ENCODE assay signal across 33 cellular contexts in the genomic region with DNA sequence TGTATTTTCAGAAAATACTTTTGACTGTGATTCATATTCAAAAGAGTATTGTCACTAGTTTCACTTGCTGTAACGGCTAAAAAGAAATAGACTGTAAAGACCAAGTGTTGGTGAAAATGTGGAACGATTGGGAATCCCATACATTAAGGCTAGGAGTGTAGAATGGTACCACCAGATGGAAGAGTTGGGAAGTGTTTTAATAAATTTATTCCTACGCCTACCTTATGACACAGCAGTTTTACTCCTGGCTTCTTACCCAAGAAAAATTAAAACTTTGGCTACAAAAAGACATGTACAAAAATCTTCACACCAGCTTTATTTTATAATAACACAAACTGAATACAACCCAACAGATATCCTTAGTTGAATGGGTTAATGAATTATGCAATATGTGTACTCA.
"Had no signal": no experiment of that assay in that cellular context is flagged by ENCODE, and none has a peak within 500 bp of the region (broad histone marks: within the 10 kb centered on the region; RNA-seq: fewer than 3 reads in every experiment).

No MANE protein-coding gene starts in this region.

- DNase-seq: activated CD4-positive, alpha-beta memory T cell treated with anti-CD3 and anti-CD28 coated beads for 36 hours; activated CD4-positive, alpha-beta T cell treated with anti-CD3 and anti-CD28 coated beads, Interleukin-2, amount 10 ng/mL, durations not matched to agents 24 days and 14 days; activated CD8-positive, alpha-beta memory T cell treated with anti-CD3 and anti-CD28 coated beads, Interleukin-2, amount 50 U/mL, for 4 hours; activated effector memory CD4-positive, alpha-beta T cell treated with anti-CD3 and anti-CD28 coated beads, Interleukin-2, amount 50 U/mL, for 16 hours; activated naive CD4-positive, alpha-beta T cell treated with anti-CD3 and anti-CD28 coated beads for 36 hours; activated naive CD8-positive, alpha-beta T cell treated with anti-CD3 and anti-CD28 coated beads for 36 hours; activated T-cell treated with anti-CD3 and anti-CD28 coated beads, Interleukin-2, amount 50 U/mL, for 1 hour; adrenal gland; aorta; cortex of kidney; effector memory CD8-positive, alpha-beta T cell; erythroblast; head of caudate nucleus; hippocampal formation; kidney; left colon; mammary epithelial cell; nephron progenitor cell; pancreas; psoas muscle; stimulated activated CD4-positive, alpha-beta T cell treated with anti-CD3 and anti-CD28 coated beads, Interleukin-15, amount 100 ng/mL, for 24 hours; stimulated activated CD4-positive, alpha-beta T cell treated with anti-CD3 and anti-CD28 coated beads, Interleukin-2, amount 100 ng/mL, for 24 hours; stimulated activated naive B cell treated with anti-CD40 and anti-IgM and Interleukin-4, amounts not matched to agents 10 μg/mL and 1 μg/mL and 100 μg/mL, for 72 hours; stomach; T1000; tibial artery; upper lobe of right lung; WERI-Rb-1 had no signal

- H3K27me3 Mint-ChIP-seq: activated CD4-positive, alpha-beta memory T cell treated with anti-CD3 and anti-CD28 coated beads for 36 hours; activated CD4-positive, alpha-beta T cell treated with anti-CD3 and anti-CD28 coated beads, Interleukin-2, amount 10 ng/mL, durations not matched to agents 24 days and 14 days; activated naive CD8-positive, alpha-beta T cell treated with anti-CD3 and anti-CD28 coated beads for 36 hours; brain; effector memory CD8-positive, alpha-beta T cell; stimulated activated naive B cell treated with anti-CD40 and anti-IgM and Interleukin-4, amounts not matched to agents 10 μg/mL and 1 μg/mL and 100 μg/mL, for 72 hours had no signal

- H3K9me3 ChIP-seq: adrenal gland, pancreas, psoas muscle, right atrium auricular region, stomach, suprapubic skin, tibial artery, upper lobe of right lung had no signal

- H3K9me3 Mint-ChIP-seq: activated naive CD8-positive, alpha-beta T cell treated with anti-CD3 and anti-CD28 coated beads for 36 hours; brain; nephron progenitor cell; stimulated activated naive B cell treated with anti-CD40 and anti-IgM and Interleukin-4, amounts not matched to agents 10 μg/mL and 1 μg/mL and 100 μg/mL, for 72 hours had no signal

- H3K27me3 ChIP-seq: adrenal gland, pancreas, right atrium auricular region, stomach, suprapubic skin, tibial artery, upper lobe of right lung had no signal

- H3K36me3 Mint-ChIP-seq: activated CD4-positive, alpha-beta memory T cell treated with anti-CD3 and anti-CD28 coated beads for 36 hours; activated naive CD8-positive, alpha-beta T cell treated with anti-CD3 and anti-CD28 coated beads for 36 hours; brain; stimulated activated naive B cell treated with anti-CD40 and anti-IgM and Interleukin-4, amounts not matched to agents 10 μg/mL and 1 μg/mL and 100 μg/mL, for 72 hours had no signal

- H3K36me3 ChIP-seq: adrenal gland, pancreas, right atrium auricular region, stomach, suprapubic skin, tibial artery, upper lobe of right lung, WERI-Rb-1 had no signal

- H3K4me3 Mint-ChIP-seq: activated CD4-positive, alpha-beta memory T cell treated with anti-CD3 and anti-CD28 coated beads for 36 hours; activated CD4-positive, alpha-beta T cell treated with anti-CD3 and anti-CD28 coated beads, Interleukin-2, amount 10 ng/mL, durations not matched to agents 24 days and 14 days; activated naive CD4-positive, alpha-beta T cell treated with anti-CD3 and anti-CD28 coated beads for 36 hours; activated naive CD8-positive, alpha-beta T cell treated with anti-CD3 and anti-CD28 coated beads for 36 hours; activated T-helper 1 cell treated with anti-CD3 and anti-CD28 coated beads, Interleukin-12 subunit alpha, Interleukin-12 subunit beta, Interleukin-2, Interleukin-4 antibody, amounts not matched to agents 30 ng/mL and 10 ng/mL and 1 ng/mL, durations not matched to agents 14 hours and 24 hours and 36 hours; brain; effector memory CD8-positive, alpha-beta T cell; nephron progenitor cell; stimulated activated naive B cell treated with anti-CD40 and anti-IgM and Interleukin-4, amounts not matched to agents 10 μg/mL and 1 μg/mL and 100 μg/mL, for 72 hours had no signal

- H3K27ac ChIP-seq: adrenal gland, pancreas, psoas muscle, right atrium auricular region, stomach, suprapubic skin, tibial artery, upper lobe of right lung, WERI-Rb-1 had no signal

- H3K4me1 ChIP-seq: adrenal gland, pancreas, psoas muscle, right atrium auricular region, stomach, tibial artery, upper lobe of right lung had no signal

- H3K4me3 ChIP-seq: adrenal gland, pancreas, psoas muscle, right atrium auricular region, smooth muscle cell, stomach, suprapubic skin, tibial artery, upper lobe of right lung had no signal

- H3K4me1 Mint-ChIP-seq: activated CD4-positive, alpha-beta T cell treated with anti-CD3 and anti-CD28 coated beads, Interleukin-2, amount 10 ng/mL, durations not matched to agents 24 days and 14 days; activated naive CD8-positive, alpha-beta T cell treated with anti-CD3 and anti-CD28 coated beads for 36 hours; brain; nephron progenitor cell; stimulated activated naive B cell treated with anti-CD40 and anti-IgM and Interleukin-4, amounts not matched to agents 10 μg/mL and 1 μg/mL and 100 μg/mL, for 72 hours had no signal

- H3K27ac Mint-ChIP-seq: activated CD4-positive, alpha-beta memory T cell treated with anti-CD3 and anti-CD28 coated beads for 36 hours; activated CD4-positive, alpha-beta T cell treated with anti-CD3 and anti-CD28 coated beads, Interleukin-2, amount 10 ng/mL, durations not matched to agents 24 days and 14 days; activated naive CD4-positive, alpha-beta T cell treated with anti-CD3 and anti-CD28 coated beads for 36 hours; activated naive CD8-positive, alpha-beta T cell treated with anti-CD3 and anti-CD28 coated beads for 36 hours; activated T-helper 1 cell treated with anti-CD3 and anti-CD28 coated beads, Interleukin-12 subunit alpha, Interleukin-12 subunit beta, Interleukin-2, Interleukin-4 antibody, amounts not matched to agents 30 ng/mL and 10 ng/mL and 1 ng/mL, durations not matched to agents 14 hours and 24 hours and 36 hours; brain; effector memory CD8-positive, alpha-beta T cell; nephron progenitor cell; stimulated activated naive B cell treated with anti-CD40 and anti-IgM and Interleukin-4, amounts not matched to agents 10 μg/mL and 1 μg/mL and 100 μg/mL, for 72 hours had no signal
